Comparison of ENCODE assay signal across 30 cellular contexts in the genomic region with DNA sequence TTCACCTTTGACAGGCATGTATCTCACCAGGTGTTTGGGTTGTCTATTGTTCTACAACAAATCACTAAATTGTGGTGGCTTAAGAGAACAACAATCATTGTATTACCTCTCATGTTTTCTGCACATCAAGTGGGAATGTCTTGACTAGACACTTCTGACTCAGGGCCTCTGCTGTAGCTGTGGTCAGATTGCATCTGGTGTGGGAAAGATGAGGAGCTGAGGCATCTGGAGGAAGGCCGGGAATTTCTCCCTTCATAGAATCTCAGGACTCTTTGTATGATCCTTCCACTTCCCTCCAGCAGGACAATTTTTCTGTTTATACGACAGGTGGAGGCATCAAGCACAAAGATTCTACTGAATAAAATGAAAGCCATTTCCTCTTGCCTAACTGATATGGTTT.
DNase-seq lines count a peak whose midpoint lies in the region; ATAC-seq, FAIRE-seq and TF ChIP-seq lines count a peak whose summit lies in the region.
"Had no signal": no experiment of that assay in that cellular context is flagged by ENCODE, and none has a peak within 500 bp of the region (broad histone marks: within the 10 kb centered on the region; RNA-seq: fewer than 3 reads in every experiment).

No MANE protein-coding gene starts in this region.

- H3K36me3 ChIP-seq in HepG2 (replicated peaks in 1 of 2; ENCODE audit: control insufficient read depth in 1 of 2, insufficient read depth in 2 of 2, low read length in 2 of 2): no peaks in the 10 kb centered on the region
- H3K36me3 ChIP-seq: colonic mucosa, ovary had no signal

- no peak overlapping the region for H3K9ac ChIP-seq in HepG2 (ENCODE audit: insufficient read depth, low read depth, low read length)

- DNase-seq in NCI-H748 (lab: John Stamatoyannopoulos, UW; ENCODE audit: unreplicated experiment) (peak; percentile 40), NCI-H748 treated with DMSO at 0.1 percent for 48 hours (lab: John Stamatoyannopoulos, UW) (no peak), astrocyte of the cerebellum (ENCODE audit: low read depth) (peak; percentile 11), iris pigment epithelial cell (ENCODE audit: low read depth) (peak; percentile 31), stromal cell of bone marrow (ENCODE audit: low read depth) (peak; percentile 6), HepG2 (ENCODE audit: low spot score) (no peak), omental fat pad (ENCODE audit: low spot score) (no peak)
- DNase-seq: activated CD8-positive, alpha-beta T cell treated with anti-CD3 and anti-CD28 coated beads, Interleukin-2, amount 10 ng/mL, durations not matched to agents 7 days and 5 days; activated naive CD4-positive, alpha-beta T cell treated with anti-CD3 and anti-CD28 coated beads for 36 hours; CD4-positive, alpha-beta memory T cell; colonic mucosa; effector memory CD4-positive, alpha-beta T cell; HFFc6; KG1; left cardiac atrium; MM.1S; NCI-H1105 treated with DMSO at 0.1 percent for 48 hours; NCI-H2081; NCI-H226; NCI-H774; nephron progenitor cell; ovary; SHP77; stimulated activated naive CD4-positive, alpha-beta T cell treated with Interleukin-2 at 50 U/mL for 16 hours had no signal

- H3K4me3 ChIP-seq in astrocyte of the cerebellum (ENCODE audit: low read depth, low read length): no peak overlapping the region
- H3K4me3 ChIP-seq in HepG2 (replicated peaks in 1 of 3; ENCODE audit: insufficient read depth in 1 of 3, low read depth in 2 of 3, low read length in 3 of 3): no peak overlapping the region
- H3K4me3 ChIP-seq: colonic mucosa, ovary, skin epidermis had no signal

- H3K9me3 ChIP-seq in HepG2 (ENCODE audit: low read length): no peaks in the 10 kb centered on the region
- H3K9me3 ChIP-seq: colonic mucosa, ovary had no signal

- no peaks in the 10 kb centered on the region for H3K79me2 ChIP-seq in HepG2 (ENCODE audit: insufficient read depth, low read length)

- TF ChIP-seq EP300 in HepG2 (IDR thresholded peaks at IDR 0.05; ENCODE audit: low read depth in 2 of 2, low read length in 2 of 2) (no peak), HepG2 (CRISPR knock-in tag; IDR thresholded peaks at IDR 0.05; ENCODE audit: borderline replicate concordance) (no peak)

- no peak overlapping the region for H3K4me2 ChIP-seq in HepG2 (ENCODE audit: low read depth, low read length)

- no peak for TF ChIP-seq POLR2A in HepG2 (IDR thresholded peaks at IDR 0.05; ENCODE audit: insufficient read depth in 1 of 2, low read depth in 2 of 2, low read length in 2 of 2)

- no peak for TF ChIP-seq RAD21 in HepG2 (CRISPR knock-in tag; IDR thresholded peaks at IDR 0.05)

- no peak overlapping the region for H3K27ac ChIP-seq in HepG2 (ENCODE audit: extremely low read length, insufficient read depth, low read length)
- H3K27ac ChIP-seq: colonic mucosa, epithelial cell of prostate, ovary had no signal

- POLR2A ChIA-PET in HepG2 (lab: Yijun Ruan, JAX): no interaction called here

- CTCF ChIA-PET in HepG2 (lab: Yijun Ruan, JAX; ENCODE audit: low intra/inter-chr PET ratio, low total read pairs): no interaction called here

- no peak overlapping the region for H2AFZ ChIP-seq in HepG2 (ENCODE audit: low read length)

- BruUV-seq in HepG2 (replicated peaks; lab: Mats Ljungman, UMichigan): no TSS peak

- in situ Hi-C loops in astrocyte of the cerebellum (cut with HindIII; ENCODE audit: low sequenced_read_pairs): no loop called here
- in situ Hi-C loops in HepG2 (cut with HindIII; ENCODE audit: extremely low pct_ligation_motif_present, low pct_unique_long_range_greater_than_20kb): no loop called here

- intact Hi-C loops in HepG2 (cut with micrococcal nuclease; ENCODE audit: unreplicated experiment): no loop called here

- WGBS in HepG2 (ENCODE audit: low lambda C conversion rate): 6% methylated on average over 2 of the region's 2 CpGs

- no peaks in the 10 kb centered on the region for H3K27me3 ChIP-seq in HepG2 (ENCODE audit: control insufficient read depth in 1 of 2, insufficient read depth in 2 of 2, low read length in 2 of 2)
- H3K27me3 ChIP-seq: colonic mucosa, ovary had no signal

- FAIRE-seq in HepG2 (lab: Jason Lieb, UNC): no peak
- FAIRE-seq: A204.1, H1 had no signal

- no peaks in the 10 kb centered on the region for H4K20me1 ChIP-seq in HepG2 (ENCODE audit: insufficient read depth, low read length)

- no peaks in the 10 kb centered on the region for H3K4me1 ChIP-seq in HepG2 (ENCODE audit: insufficient read depth, low read length)
- H3K4me1 ChIP-seq: colonic mucosa had no signal

- TF ChIP-seq CTCF in astrocyte of the cerebellum (IDR thresholded peaks at IDR 0.05; ENCODE audit: low read depth, low read length, missing control alignments) (no peak), HepG2 (CRISPR knock-in tag; IDR thresholded peaks at IDR 0.05) (no peak), omental fat pad (IDR thresholded peaks at IDR 0.05) (no peak)

- ATAC-seq in HepG2 (no peak), HG02610 (IDR thresholded peaks at IDR 0.05; ENCODE audit: unreplicated experiment) (no peak), omental fat pad (ENCODE audit: low FRiP score) (no peak)
- ATAC-seq: activated CD8-positive, alpha-beta T cell treated with anti-CD3 and anti-CD28 coated beads, Interleukin-2, amount 10 ng/mL, durations not matched to agents 7 days and 5 days; left cardiac atrium; Panc1 had no signal

TF ChIP-seq in HepG2, 621 proteins besides CTCF, POLR2A, EP300 and RAD21 (continues in another document):
- TF ChIP-seq PTBP1 (IDR thresholded peaks at IDR 0.05; ENCODE audit: low read depth, low read length, poor library complexity, severe bottlenecking) (no peak), ZNF367 (CRISPR knock-in tag; IDR thresholded peaks at IDR 0.05; ENCODE audit: borderline replicate concordance) (no peak), ZNF547 (CRISPR knock-in tag; IDR thresholded peaks at IDR 0.05) (no peak), ZBTB38 (CRISPR knock-in tag; IDR thresholded peaks at IDR 0.05) (no peak), PHF5A (CRISPR knock-in tag; IDR thresholded peaks at IDR 0.05; ENCODE audit: low read depth, unreplicated experiment) (no peak), CBX2 (IDR thresholded peaks at IDR 0.05; ENCODE audit: low read depth, low read length) (no peak), CBX2 (CRISPR knock-in tag; IDR thresholded peaks at IDR 0.05; ENCODE audit: low read depth) (no peak), HDAC1 (CRISPR knock-in tag; IDR thresholded peaks at IDR 0.05) (no peak), CENPX (CRISPR knock-in tag; IDR thresholded peaks at IDR 0.05) (no peak), BORCS8-MEF2B (CRISPR knock-in tag; IDR thresholded peaks at IDR 0.05) (no peak), TARDBP (CRISPR knock-in tag; IDR thresholded peaks at IDR 0.05) (no peak), NONO (IDR thresholded peaks at IDR 0.05) (no peak), NONO (CRISPR knock-in tag; conservative IDR thresholded peaks at IDR 0.05) (no peak), EEA1 (CRISPR knock-in tag; IDR thresholded peaks at IDR 0.05; ENCODE audit: borderline replicate concordance) (no peak), ZNF282 (IDR thresholded peaks at IDR 0.05; ENCODE audit: partially characterized antibody) (no peak)
- TF ChIP-seq, protein P1, sequence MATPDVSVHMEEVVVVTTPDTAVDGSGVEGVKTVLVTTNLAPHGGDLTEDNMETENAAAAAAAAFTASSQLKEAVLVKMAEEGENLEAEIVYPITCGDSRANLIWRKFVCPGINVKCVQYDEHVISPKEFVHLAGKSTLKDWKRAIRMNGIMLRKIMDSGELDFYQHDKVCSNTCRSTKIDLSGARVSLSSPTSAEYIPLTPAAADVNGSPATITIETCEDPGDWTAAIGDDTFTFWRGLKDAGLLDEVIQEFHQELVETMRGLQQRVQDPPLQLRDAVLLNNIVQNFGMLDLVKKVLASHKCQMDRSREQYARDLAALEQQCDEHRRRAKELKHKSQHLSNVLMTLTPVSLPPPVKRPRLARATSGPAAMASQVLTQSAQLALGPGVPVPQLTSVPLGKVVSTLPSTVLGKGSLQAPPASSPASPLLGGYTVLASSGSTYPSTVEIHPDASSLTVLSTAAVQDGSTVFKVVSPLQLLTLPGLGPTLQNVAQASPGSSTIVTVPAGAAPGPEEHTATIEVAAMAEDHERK (CRISPR knock-in tag; IDR thresholded peaks at IDR 0.05; ENCODE audit: low read depth): no peak
- TF ChIP-seq, protein P2, sequence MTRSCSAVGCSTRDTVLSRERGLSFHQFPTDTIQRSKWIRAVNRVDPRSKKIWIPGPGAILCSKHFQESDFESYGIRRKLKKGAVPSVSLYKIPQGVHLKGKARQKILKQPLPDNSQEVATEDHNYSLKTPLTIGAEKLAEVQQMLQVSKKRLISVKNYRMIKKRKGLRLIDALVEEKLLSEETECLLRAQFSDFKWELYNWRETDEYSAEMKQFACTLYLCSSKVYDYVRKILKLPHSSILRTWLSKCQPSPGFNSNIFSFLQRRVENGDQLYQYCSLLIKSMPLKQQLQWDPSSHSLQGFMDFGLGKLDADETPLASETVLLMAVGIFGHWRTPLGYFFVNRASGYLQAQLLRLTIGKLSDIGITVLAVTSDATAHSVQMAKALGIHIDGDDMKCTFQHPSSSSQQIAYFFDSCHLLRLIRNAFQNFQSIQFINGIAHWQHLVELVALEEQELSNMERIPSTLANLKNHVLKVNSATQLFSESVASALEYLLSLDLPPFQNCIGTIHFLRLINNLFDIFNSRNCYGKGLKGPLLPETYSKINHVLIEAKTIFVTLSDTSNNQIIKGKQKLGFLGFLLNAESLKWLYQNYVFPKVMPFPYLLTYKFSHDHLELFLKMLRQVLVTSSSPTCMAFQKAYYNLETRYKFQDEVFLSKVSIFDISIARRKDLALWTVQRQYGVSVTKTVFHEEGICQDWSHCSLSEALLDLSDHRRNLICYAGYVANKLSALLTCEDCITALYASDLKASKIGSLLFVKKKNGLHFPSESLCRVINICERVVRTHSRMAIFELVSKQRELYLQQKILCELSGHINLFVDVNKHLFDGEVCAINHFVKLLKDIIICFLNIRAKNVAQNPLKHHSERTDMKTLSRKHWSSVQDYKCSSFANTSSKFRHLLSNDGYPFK (CRISPR knock-in tag; IDR thresholded peaks at IDR 0.05; ENCODE audit: borderline replicate concordance): no peak

Comparison
In these comparisons a context has a peak if more than half of its experiments do, and no peak if none do; other contexts are left out.
1. DNase-seq: peak in NCI-H748 (single experiment), astrocyte of the cerebellum (single experiment), iris pigment epithelial cell (single experiment) and stromal cell of bone marrow (single experiment); none in NCI-H748 treated with DMSO at 0.1 percent for 48 hours (single experiment), HepG2 (single experiment) and omental fat pad (single experiment).